ENCODE assay signal across 26 cellular contexts in the genomic region with DNA sequence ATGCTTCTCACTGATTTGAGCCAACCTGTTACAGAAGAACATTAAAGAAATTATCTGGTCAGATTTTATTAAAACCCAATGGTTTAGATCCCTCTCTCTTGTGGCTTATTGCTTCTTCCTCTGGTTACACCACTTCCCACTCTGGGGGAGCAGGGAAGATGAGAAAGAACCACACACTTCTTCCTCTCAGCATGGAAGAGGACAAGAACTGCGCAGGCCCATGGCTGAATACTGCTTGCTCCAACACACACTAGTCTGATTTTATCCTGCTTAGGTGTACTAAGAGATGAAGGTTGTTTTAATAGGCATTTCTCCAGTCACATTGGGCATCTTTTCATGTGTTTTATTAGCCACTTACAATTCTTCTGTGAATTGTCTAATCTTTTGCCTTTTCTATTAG. TPM values are rescaled to one million over a fixed set of nuclear protein-coding genes. Genes with fewer than 3 reads are reported as not detected.
DNase-seq lines count a peak whose midpoint lies in the region; ATAC-seq and TF ChIP-seq lines count a peak whose summit lies in the region.
"Had no signal": no experiment of that assay in that cellular context is flagged by ENCODE, and none has a peak within 500 bp of the region (broad histone marks: within the 10 kb centered on the region; RNA-seq: fewer than 3 reads in every experiment).

No MANE protein-coding gene starts in this region.

- no peaks in the 10 kb centered on the region for H3K27me3 ChIP-seq in BLaER1 treated with 17β-estradiol and CSF1 and Interleukin-3, amounts not matched to agents 10 nM and 100 nM
- H3K27me3 ChIP-seq: upper lobe of left lung had no signal

- no peaks in the 10 kb centered on the region for H3K9me3 ChIP-seq in BLaER1 treated with 17β-estradiol and CSF1 and Interleukin-3, amounts not matched to agents 10 nM and 100 nM (replicated peaks in 1 of 11)
- no peaks in the 10 kb centered on the region for H3K9me3 ChIP-seq in mucosa of descending colon
- H3K9me3 ChIP-seq: left ventricle myocardium inferior, psoas muscle, upper lobe of left lung had no signal

- peaks cover 0 to 88% (median 18%) of the 10 kb centered on the region in 11 experiments; a peak in 12 of 22 replicates for H4K20me1 ChIP-seq in BLaER1 treated with 17β-estradiol and CSF1 and Interleukin-3, amounts not matched to agents 10 nM and 100 nM

- H3K4me2 ChIP-seq in BLaER1 treated with 17β-estradiol and CSF1 and Interleukin-3, amounts not matched to agents 10 nM and 100 nM = peak overlapping the region in 10 of 11 experiments; percentile 29 to 95 (median 69); a peak in 20 of 22 replicates
- H3K4me2 ChIP-seq: KMS-11 had no signal

- no peaks in the 10 kb centered on the region for H3K27me3 Mint-ChIP-seq in effector memory CD8-positive, alpha-beta T cell
- H3K27me3 Mint-ChIP-seq: stimulated activated naive B cell treated with anti-CD40 and anti-IgM and Interleukin-4, amounts not matched to agents 10 μg/mL and 1 μg/mL and 100 μg/mL, for 72 hours had no signal

- peak; percentile 43 for ATAC-seq in mucosa of descending colon
- ATAC-seq in effector memory CD8-positive, alpha-beta T cell (replicated peaks) = no peak
- no peak for ATAC-seq in HG03175 (IDR thresholded peaks at IDR 0.05; ENCODE audit: unreplicated experiment)
- ATAC-seq: activated T-cell treated with anti-CD3 and anti-CD28 coated beads, Interleukin-2, amount 50 U/mL, for 72 hours; psoas muscle; stimulated activated naive B cell treated with anti-CD40 and anti-IgM and Interleukin-4, amounts not matched to agents 10 μg/mL and 1 μg/mL and 100 μg/mL, for 72 hours had no signal

- peaks cover 11 to 27% of the 10 kb centered on the region in 2 donors for H3K4me1 Mint-ChIP-seq in effector memory CD8-positive, alpha-beta T cell (ENCODE audit: low read depth in 2 of 2)

- peak overlapping the region in 1 of 2 donors; percentile 81 for H3K27ac Mint-ChIP-seq in effector memory CD8-positive, alpha-beta T cell
- H3K27ac Mint-ChIP-seq: activated T-cell treated with anti-CD3 and anti-CD28 coated beads, Interleukin-2, amount 50 U/mL, for 72 hours; stimulated activated naive B cell treated with anti-CD40 and anti-IgM and Interleukin-4, amounts not matched to agents 10 μg/mL and 1 μg/mL and 100 μg/mL, for 72 hours; T-helper 1 cell treated with Interleukin-12 subunit alpha and Interleukin-12 subunit beta and Interleukin-4 antibody, amounts not matched to agents 30 μg/mL and 1 μg/mL, for 36 hours had no signal

- H3K36me3 Mint-ChIP-seq in effector memory CD8-positive, alpha-beta T cell (ENCODE audit: insufficient read depth) = peaks cover 33% of the 10 kb centered on the region

- H3K9me3 Mint-ChIP-seq in effector memory CD8-positive, alpha-beta T cell = no peaks in the 10 kb centered on the region
- H3K9me3 Mint-ChIP-seq: activated T-cell treated with anti-CD3 and anti-CD28 coated beads, Interleukin-2, amount 50 U/mL, for 72 hours; stimulated activated naive B cell treated with anti-CD40 and anti-IgM and Interleukin-4, amounts not matched to agents 10 μg/mL and 1 μg/mL and 100 μg/mL, for 72 hours; T-helper 1 cell treated with Interleukin-12 subunit alpha and Interleukin-12 subunit beta and Interleukin-4 antibody, amounts not matched to agents 30 μg/mL and 1 μg/mL, for 36 hours had no signal

- no peak for TF ChIP-seq CTCF in mucosa of descending colon (IDR thresholded peaks at IDR 0.05)

- intact Hi-C loops in mucosa of descending colon (cut with DNase I, micrococcal nuclease) = no loop called here

- no peak overlapping the region for H3K4me3 ChIP-seq in BLaER1 treated with 17β-estradiol and CSF1 and Interleukin-3, amounts not matched to agents 10 nM and 100 nM
- no peak overlapping the region for H3K4me3 ChIP-seq in Jurkat, Clone E6-1 (ENCODE audit: low read length)
- H3K4me3 ChIP-seq in mucosa of descending colon = no peak overlapping the region
- H3K4me3 ChIP-seq: left ventricle myocardium inferior, psoas muscle, upper lobe of left lung had no signal

- H3K4me1 ChIP-seq in BLaER1 treated with 17β-estradiol and CSF1 and Interleukin-3, amounts not matched to agents 10 nM and 100 nM = peaks cover 7 to 87% (median 59%) of the 10 kb centered on the region in 10 experiments; a peak in 19 of 20 replicates
- no peaks in the 10 kb centered on the region for H3K4me1 ChIP-seq in mucosa of descending colon (ENCODE audit: low read depth)

- no peak overlapping the region; a peak in 1 of 22 replicates for H3K9ac ChIP-seq in BLaER1 treated with 17β-estradiol and CSF1 and Interleukin-3, amounts not matched to agents 10 nM and 100 nM
- H3K9ac ChIP-seq: KMS-11 had no signal

- H3K4me3 Mint-ChIP-seq in effector memory CD8-positive, alpha-beta T cell = no peak overlapping the region
- H3K4me3 Mint-ChIP-seq: activated T-cell treated with anti-CD3 and anti-CD28 coated beads, Interleukin-2, amount 50 U/mL, for 72 hours; stimulated activated naive B cell treated with anti-CD40 and anti-IgM and Interleukin-4, amounts not matched to agents 10 μg/mL and 1 μg/mL and 100 μg/mL, for 72 hours; T-helper 1 cell treated with Interleukin-12 subunit alpha and Interleukin-12 subunit beta and Interleukin-4 antibody, amounts not matched to agents 30 μg/mL and 1 μg/mL, for 36 hours had no signal

- peaks cover 57 to 94% (median 70%) of the 10 kb centered on the region in 11 experiments for H3K36me3 ChIP-seq in BLaER1 treated with 17β-estradiol and CSF1 and Interleukin-3, amounts not matched to agents 10 nM and 100 nM
- no peaks in the 10 kb centered on the region for H3K36me3 ChIP-seq in mucosa of descending colon (ENCODE audit: low read depth)

- no peak overlapping the region for H3K27ac ChIP-seq in BLaER1 treated with 17β-estradiol and CSF1 and Interleukin-3, amounts not matched to agents 10 nM and 100 nM
- H3K27ac ChIP-seq: KMS-11, left ventricle myocardium inferior, psoas muscle, RWPE1, upper lobe of left lung had no signal

- DNase-seq in Jurkat, Clone E6-1 (ENCODE audit: low read depth, low spot score) = peak; percentile 11
- peak; percentile 46 for DNase-seq in SKM-1 treated with dmso at 0.1 percent for 144 hours (lab: John Stamatoyannopoulos, UW; ENCODE audit: unreplicated experiment)
- DNase-seq in mucosa of descending colon = no peak
- no peak for DNase-seq in effector memory CD8-positive, alpha-beta T cell
- no peak for DNase-seq in occipital lobe (lab: John Stamatoyannopoulos, UW)
- no peak for DNase-seq in G401 (ENCODE audit: low spot score)
- DNase-seq: activated CD4-positive, alpha-beta T cell treated with anti-CD3 and anti-CD28 coated beads, Interleukin-2, amount 50 U/mL, for 48 hours; activated naive CD4-positive, alpha-beta T cell; activated T-cell treated with anti-CD3 and anti-CD28 coated beads, Interleukin-2, amount 50 U/mL, for 72 hours; central memory CD4-positive, alpha-beta T cell; cortex of kidney; DMS79 treated with DMSO at 0.1 percent for 48 hours; left ventricle myocardium inferior; NCI-H1694; NCI-H82; nucleus accumbens; OCI-M1; psoas muscle; stimulated activated CD4-positive, alpha-beta T cell treated with anti-CD3 and anti-CD28 coated beads, Interleukin-4, amount 100 ng/mL, for 4 hours; stimulated activated naive B cell treated with anti-CD40 and anti-IgM and Interleukin-4, amounts not matched to agents 10 μg/mL and 1 μg/mL and 100 μg/mL, for 72 hours had no signal

- in situ Hi-C loops in G401 (cut with HindIII; ENCODE audit: low sequenced_read_pairs) = no loop called here

RNA-seq across cellular contexts. Expression of gene MAP3K3, which starts 27.6 kb away (rescaled TPM):
- 17.8 TPM for polyA plus RNA-seq in Jurkat, Clone E6-1 (2012; ENCODE audit: insufficient read depth, insufficient read length)
- total RNA-seq in mucosa of descending colon (10 to 100 TPM; 13.0 to 54.7 (median 18.5) TPM), occipital lobe (21.4 TPM)
- total RNA-seq in G401 (2014; rRNA removed; shearing (Covaris generic)) = 9.1 and 13.8 TPM in 2 replicates

RNA-seq across cellular contexts. Expression of gene TACO1, which starts 49.1 kb away (rescaled TPM):
- 31.2 TPM for polyA plus RNA-seq in Jurkat, Clone E6-1 (2012; ENCODE audit: insufficient read depth, insufficient read length)
- total RNA-seq in mucosa of descending colon (10 to 100 TPM; 21.7 to 34.4 (median 29.7) TPM), occipital lobe (5.5 TPM)
- total RNA-seq in G401 (2014; rRNA removed; shearing (Covaris generic)) = 63.9 and 64.6 TPM in 2 replicates

RNA-seq across cellular contexts. Expression of gene LIMD2, which starts 50.1 kb away (rescaled TPM):
- 64.9 TPM for polyA plus RNA-seq in Jurkat, Clone E6-1 (2012; ENCODE audit: insufficient read depth, insufficient read length)
- 10 to 100 TPM in 1 of 3 donors, 1 to 10 TPM in 2; 5.6 to 13.2 (median 8.4) TPM for total RNA-seq in mucosa of descending colon
- total RNA-seq in occipital lobe = 15.0 TPM
- total RNA-seq in G401 (2014; rRNA removed; shearing (Covaris generic)) = 51.6 and 72.5 TPM in 2 replicates

Comparison
In these comparisons a context has a peak if more than half of its experiments do, and no peak if none do; other contexts are left out.
1. DNase-seq: peak in Jurkat, Clone E6-1 (single experiment) and SKM-1 treated with dmso at 0.1 percent for 144 hours (single experiment); none in mucosa of descending colon (0 of 3), effector memory CD8-positive, alpha-beta T cell (0 of 3), occipital lobe (single experiment) and G401 (single experiment).